Comparison of ENCODE assay signal across 12 cellular contexts in genomic region chr12:122449317-122449716, GRCh38. TPM values are rescaled to one million over a fixed set of nuclear protein-coding genes. Genes with fewer than 3 reads are reported as not detected.
DNase-seq lines count a peak whose midpoint lies in the region; ATAC-seq and TF ChIP-seq lines count a peak whose summit lies in the region.
"Had no signal": no experiment of that assay in that cellular context is flagged by ENCODE, and none has a peak within 500 bp of the region (broad histone marks: within the 10 kb centered on the region; RNA-seq: fewer than 3 reads in every experiment).

No MANE protein-coding gene starts in this region.

- no peaks in the 10 kb centered on the region for H3K27me3 Mint-ChIP-seq in activated CD4-positive, alpha-beta T cell treated with anti-CD3 and anti-CD28 coated beads for 36 hours
- peaks cover 4% of the 10 kb centered on the region for H3K27me3 Mint-ChIP-seq in activated CD4-positive, alpha-beta T cell treated with anti-CD3 and anti-CD28 coated beads, Interleukin-2, amount 10 ng/mL, durations not matched to agents 24 days and 14 days
- H3K27me3 Mint-ChIP-seq: B cell had no signal

- no peak overlapping the region for H3K4me3 ChIP-seq in choroid plexus epithelial cell (ENCODE audit: low read depth, low read length)
- H3K4me3 ChIP-seq in skeletal muscle cell (ENCODE audit: low read depth, low read length): no peak overlapping the region
- H3K4me3 ChIP-seq: lung had no signal

- POLR2A ChIA-PET in activated CD4-positive, alpha-beta T cell treated with anti-CD3 and anti-CD28 coated beads for 36 hours (lab: Charles Lee): interaction anchor here (0.6 kb wide), 1 partner anchor 13 kb away, joined by 3 read pairs; no protein-coding TSS in a partner anchor

- H3K9me3 Mint-ChIP-seq in activated CD4-positive, alpha-beta T cell treated with anti-CD3 and anti-CD28 coated beads for 36 hours (ENCODE audit: low read depth): no peaks in the 10 kb centered on the region
- no peaks in the 10 kb centered on the region for H3K9me3 Mint-ChIP-seq in activated CD4-positive, alpha-beta T cell treated with anti-CD3 and anti-CD28 coated beads, Interleukin-2, amount 10 ng/mL, durations not matched to agents 24 days and 14 days

- H3K4me1 Mint-ChIP-seq in activated CD4-positive, alpha-beta T cell treated with anti-CD3 and anti-CD28 coated beads for 36 hours: peaks cover 28% of the 10 kb centered on the region
- H3K4me1 Mint-ChIP-seq in activated CD4-positive, alpha-beta T cell treated with anti-CD3 and anti-CD28 coated beads, Interleukin-2, amount 10 ng/mL, durations not matched to agents 24 days and 14 days: peaks cover 29% of the 10 kb centered on the region

- intact Hi-C loops in activated CD4-positive, alpha-beta T cell treated with anti-CD3 and anti-CD28 coated beads for 36 hours (cut with DNase I, micrococcal nuclease): no loop called here
- intact Hi-C loops in activated CD4-positive, alpha-beta T cell treated with anti-CD3 and anti-CD28 coated beads, Interleukin-2, amount 10 ng/mL, durations not matched to agents 24 days and 14 days (cut with micrococcal nuclease): loop anchor here (5.0 kb wide), 1 partner anchor 37 kb away; no protein-coding TSS in a partner anchor

- peak; percentile 35 for DNase-seq in activated CD4-positive, alpha-beta T cell treated with anti-CD3 and anti-CD28 coated beads for 36 hours
- DNase-seq in activated CD4-positive, alpha-beta T cell treated with anti-CD3 and anti-CD28 coated beads, Interleukin-2, amount 10 ng/mL, durations not matched to agents 24 days and 14 days: no peak
- DNase-seq in NCI-H226 (peak; percentile 87), choroid plexus epithelial cell (ENCODE audit: low read depth) (peak; percentile 93), skeletal muscle cell (ENCODE audit: low read depth) (peak; percentile 56), NCI-H1105 treated with DMSO at 0.1 percent for 48 hours (lab: John Stamatoyannopoulos, UW) (no peak), NCI-H524 treated with DMSO at 0.1 percent for 48 hours (lab: John Stamatoyannopoulos, UW) (no peak)
- DNase-seq: NCI-H1930; stimulated activated CD4-positive, alpha-beta T cell treated with anti-CD3 and anti-CD28 coated beads, Interleukin-2, amount 100 ng/mL, for 48 hours had no signal

- CTCF ChIA-PET in activated CD4-positive, alpha-beta T cell treated with anti-CD3 and anti-CD28 coated beads for 36 hours (lab: Charles Lee): interaction anchor here (0.5 to 2.0 kb wide), 4 partner anchors 22 to 93 kb away, joined by 3 to 11 read pairs (median 6); no protein-coding TSS in a partner anchor

- no peak for TF ChIP-seq CTCF in choroid plexus epithelial cell (conservative IDR thresholded peaks at IDR 0.05; ENCODE audit: low read depth, low read length)

- H3K27ac Mint-ChIP-seq in activated CD4-positive, alpha-beta T cell treated with anti-CD3 and anti-CD28 coated beads for 36 hours: no peak overlapping the region
- H3K27ac Mint-ChIP-seq in activated CD4-positive, alpha-beta T cell treated with anti-CD3 and anti-CD28 coated beads, Interleukin-2, amount 10 ng/mL, durations not matched to agents 24 days and 14 days: no peak overlapping the region
- H3K27ac Mint-ChIP-seq: B cell had no signal

- H3K36me3 Mint-ChIP-seq in activated CD4-positive, alpha-beta T cell treated with anti-CD3 and anti-CD28 coated beads for 36 hours (ENCODE audit: low read depth): no peaks in the 10 kb centered on the region
- H3K36me3 Mint-ChIP-seq in activated CD4-positive, alpha-beta T cell treated with anti-CD3 and anti-CD28 coated beads, Interleukin-2, amount 10 ng/mL, durations not matched to agents 24 days and 14 days (ENCODE audit: low read depth): no peaks in the 10 kb centered on the region

- ATAC-seq in activated CD4-positive, alpha-beta T cell treated with anti-CD3 and anti-CD28 coated beads for 36 hours: peak; percentile 55
- no peak for ATAC-seq in GM18517 (IDR thresholded peaks at IDR 0.05; ENCODE audit: unreplicated experiment)

- H3K4me3 Mint-ChIP-seq in activated CD4-positive, alpha-beta T cell treated with anti-CD3 and anti-CD28 coated beads for 36 hours: no peak overlapping the region
- no peak overlapping the region for H3K4me3 Mint-ChIP-seq in activated CD4-positive, alpha-beta T cell treated with anti-CD3 and anti-CD28 coated beads, Interleukin-2, amount 10 ng/mL, durations not matched to agents 24 days and 14 days
- H3K4me3 Mint-ChIP-seq: B cell had no signal

RNA-seq across cellular contexts. Expression of gene CLIP1, which starts 26.8 kb away (rescaled TPM):
- total RNA-seq in activated CD4-positive, alpha-beta T cell treated with anti-CD3 and anti-CD28 coated beads for 36 hours: 10 to 100 TPM; 53.9 to 58.6 TPM
- total RNA-seq in activated CD4-positive, alpha-beta T cell treated with anti-CD3 and anti-CD28 coated beads, Interleukin-2, amount 10 ng/mL, durations not matched to agents 24 days and 14 days: 60.8 and 66.1 TPM in 2 replicates

RNA-seq across cellular contexts. Expression of gene ZCCHC8, which starts 51.4 kb away (rescaled TPM):
- 10 to 100 TPM; 34.7 to 39.1 TPM for total RNA-seq in activated CD4-positive, alpha-beta T cell treated with anti-CD3 and anti-CD28 coated beads for 36 hours
- 41.4 and 41.9 TPM in 2 replicates for total RNA-seq in activated CD4-positive, alpha-beta T cell treated with anti-CD3 and anti-CD28 coated beads, Interleukin-2, amount 10 ng/mL, durations not matched to agents 24 days and 14 days

Comparison
In these comparisons a context has a peak if more than half of its experiments do, and no peak if none do; other contexts are left out.
1. DNase-seq: peak in activated CD4-positive, alpha-beta T cell treated with anti-CD3 and anti-CD28 coated beads for 36 hours (single experiment), NCI-H226 (single experiment), choroid plexus epithelial cell (single experiment) and skeletal muscle cell (single experiment); none in activated CD4-positive, alpha-beta T cell treated with anti-CD3 and anti-CD28 coated beads, Interleukin-2, amount 10 ng/mL, durations not matched to agents 24 days and 14 days (single experiment), NCI-H1105 treated with DMSO at 0.1 percent for 48 hours (single experiment) and NCI-H524 treated with DMSO at 0.1 percent for 48 hours (single experiment).